ENCODE assay signal across 1 cellular context in the genomic region with DNA sequence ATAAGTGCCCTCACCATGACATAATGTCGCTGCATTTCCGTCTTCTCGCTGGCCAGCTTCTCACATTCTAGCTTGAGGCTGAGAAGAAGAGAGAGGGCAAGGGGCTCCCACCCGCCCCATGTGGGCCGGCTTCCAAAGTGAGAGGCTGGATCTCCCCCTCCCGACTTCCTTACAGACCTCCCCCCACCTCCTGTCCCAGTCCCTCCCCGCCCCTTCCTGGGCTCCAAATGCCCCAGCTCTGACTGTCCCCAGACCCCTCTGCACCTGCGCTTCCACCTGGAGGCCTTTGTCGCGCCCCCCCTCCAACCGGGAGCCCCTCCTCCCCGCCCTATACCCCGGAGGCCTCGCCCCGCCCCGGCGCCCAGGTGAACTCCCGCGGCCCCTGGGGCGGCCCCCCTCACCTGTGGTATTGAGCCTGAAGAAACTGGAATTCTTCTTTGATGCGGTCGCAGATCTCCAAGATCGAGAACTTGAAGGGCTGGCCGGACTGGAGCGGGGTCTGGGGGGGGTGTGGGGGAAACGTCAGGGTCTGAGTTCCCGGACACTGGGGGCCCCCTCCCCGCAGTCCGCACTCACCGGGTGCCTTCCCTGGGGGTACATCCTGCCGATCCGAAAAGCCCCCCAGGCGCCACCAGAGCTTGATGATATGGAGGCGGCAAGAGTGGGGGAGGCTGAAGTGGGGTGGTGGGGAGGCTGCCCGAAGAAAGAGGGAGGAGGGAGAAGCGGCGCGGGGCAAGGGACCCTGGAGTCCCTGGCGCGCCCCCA.
TF ChIP-seq lines count a peak whose summit lies in the region.

No MANE protein-coding gene starts in this region.

TF ChIP-seq in liver, 16 proteins besides CTCF, POLR2A, EP300 and RAD21 (continued from another document):
- TF ChIP-seq, protein P1, sequence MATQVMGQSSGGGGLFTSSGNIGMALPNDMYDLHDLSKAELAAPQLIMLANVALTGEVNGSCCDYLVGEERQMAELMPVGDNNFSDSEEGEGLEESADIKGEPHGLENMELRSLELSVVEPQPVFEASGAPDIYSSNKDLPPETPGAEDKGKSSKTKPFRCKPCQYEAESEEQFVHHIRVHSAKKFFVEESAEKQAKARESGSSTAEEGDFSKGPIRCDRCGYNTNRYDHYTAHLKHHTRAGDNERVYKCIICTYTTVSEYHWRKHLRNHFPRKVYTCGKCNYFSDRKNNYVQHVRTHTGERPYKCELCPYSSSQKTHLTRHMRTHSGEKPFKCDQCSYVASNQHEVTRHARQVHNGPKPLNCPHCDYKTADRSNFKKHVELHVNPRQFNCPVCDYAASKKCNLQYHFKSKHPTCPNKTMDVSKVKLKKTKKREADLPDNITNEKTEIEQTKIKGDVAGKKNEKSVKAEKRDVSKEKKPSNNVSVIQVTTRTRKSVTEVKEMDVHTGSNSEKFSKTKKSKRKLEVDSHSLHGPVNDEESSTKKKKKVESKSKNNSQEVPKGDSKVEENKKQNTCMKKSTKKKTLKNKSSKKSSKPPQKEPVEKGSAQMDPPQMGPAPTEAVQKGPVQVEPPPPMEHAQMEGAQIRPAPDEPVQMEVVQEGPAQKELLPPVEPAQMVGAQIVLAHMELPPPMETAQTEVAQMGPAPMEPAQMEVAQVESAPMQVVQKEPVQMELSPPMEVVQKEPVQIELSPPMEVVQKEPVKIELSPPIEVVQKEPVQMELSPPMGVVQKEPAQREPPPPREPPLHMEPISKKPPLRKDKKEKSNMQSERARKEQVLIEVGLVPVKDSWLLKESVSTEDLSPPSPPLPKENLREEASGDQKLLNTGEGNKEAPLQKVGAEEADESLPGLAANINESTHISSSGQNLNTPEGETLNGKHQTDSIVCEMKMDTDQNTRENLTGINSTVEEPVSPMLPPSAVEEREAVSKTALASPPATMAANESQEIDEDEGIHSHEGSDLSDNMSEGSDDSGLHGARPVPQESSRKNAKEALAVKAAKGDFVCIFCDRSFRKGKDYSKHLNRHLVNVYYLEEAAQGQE (IDR thresholded peaks at IDR 0.05): no peak
- TF ChIP-seq, protein P2, sequence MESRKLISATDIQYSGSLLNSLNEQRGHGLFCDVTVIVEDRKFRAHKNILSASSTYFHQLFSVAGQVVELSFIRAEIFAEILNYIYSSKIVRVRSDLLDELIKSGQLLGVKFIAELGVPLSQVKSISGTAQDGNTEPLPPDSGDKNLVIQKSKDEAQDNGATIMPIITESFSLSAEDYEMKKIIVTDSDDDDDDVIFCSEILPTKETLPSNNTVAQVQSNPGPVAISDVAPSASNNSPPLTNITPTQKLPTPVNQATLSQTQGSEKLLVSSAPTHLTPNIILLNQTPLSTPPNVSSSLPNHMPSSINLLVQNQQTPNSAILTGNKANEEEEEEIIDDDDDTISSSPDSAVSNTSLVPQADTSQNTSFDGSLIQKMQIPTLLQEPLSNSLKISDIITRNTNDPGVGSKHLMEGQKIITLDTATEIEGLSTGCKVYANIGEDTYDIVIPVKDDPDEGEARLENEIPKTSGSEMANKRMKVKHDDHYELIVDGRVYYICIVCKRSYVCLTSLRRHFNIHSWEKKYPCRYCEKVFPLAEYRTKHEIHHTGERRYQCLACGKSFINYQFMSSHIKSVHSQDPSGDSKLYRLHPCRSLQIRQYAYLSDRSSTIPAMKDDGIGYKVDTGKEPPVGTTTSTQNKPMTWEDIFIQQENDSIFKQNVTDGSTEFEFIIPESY (IDR thresholded peaks at IDR 0.05): no peak
- TF ChIP-seq SP1 (IDR thresholded peaks at IDR 0.05): no peak
- no peak for TF ChIP-seq GABPA (IDR thresholded peaks at IDR 0.05 in 1 of 2, conservative IDR thresholded peaks at IDR 0.05 in 1 of 2)
- TF ChIP-seq EGR1 (IDR thresholded peaks at IDR 0.05; ENCODE audit: low read depth in 2 of 2): no peak
- no peak for TF ChIP-seq NR2F2 (IDR thresholded peaks at IDR 0.05)
- no peak for TF ChIP-seq FOXA2 (IDR thresholded peaks at IDR 0.05)
